Comparison of ENCODE assay signal across 21 cellular contexts in the genomic region with DNA sequence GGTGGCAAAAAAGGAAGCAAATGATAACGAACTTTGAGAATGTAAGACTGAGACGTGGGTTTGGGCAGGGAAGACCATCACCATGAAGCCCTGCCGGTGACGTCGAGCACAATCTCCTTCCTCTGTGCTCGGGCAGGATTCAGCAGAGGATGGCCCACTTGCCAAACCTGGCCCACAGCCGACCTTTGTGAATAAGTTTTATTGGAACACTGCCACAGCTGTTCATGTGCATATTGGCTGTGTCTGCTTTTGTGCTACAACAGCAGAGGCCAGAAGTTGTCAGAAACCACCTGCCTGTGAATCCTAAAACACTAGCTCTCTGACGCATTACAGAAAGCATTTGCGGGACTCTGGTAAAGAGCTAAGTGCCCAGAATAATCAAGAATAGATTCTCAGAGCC.
DNase-seq lines count a peak whose midpoint lies in the region; ATAC-seq and TF ChIP-seq lines count a peak whose summit lies in the region.
"Had no signal": no experiment of that assay in that cellular context is flagged by ENCODE, and none has a peak within 500 bp of the region (broad histone marks: within the 10 kb centered on the region; RNA-seq: fewer than 3 reads in every experiment).

No MANE protein-coding gene starts in this region.

- H3K79me2 ChIP-seq in GM23338 (replicated peaks; ENCODE audit: insufficient read depth): no peaks in the 10 kb centered on the region

- H3K27ac ChIP-seq in GM23338 (ENCODE audit: low read depth) (no peak overlapping the region), ascending aorta (no peak overlapping the region)
- H3K27ac ChIP-seq: SK-N-MC had no signal

- DNase-seq in NCI-H2107 treated with DMSO at 0.1 percent for 48 hours (lab: John Stamatoyannopoulos, UW; ENCODE audit: unreplicated experiment) (peak; percentile 42), NCI-H2107 (lab: John Stamatoyannopoulos, UW) (no peak), GM23338 (ENCODE audit: low spot score) (no peak), myocyte (ENCODE audit: low read depth) (peak; percentile 3), ascending aorta (ENCODE audit: low spot score in 2 of 2) (no peak), mesothelial cell of epicardium (ENCODE audit: low spot score in 2 of 2, unreplicated experiment in 2 of 2) (no peak), mesenteric fat pad (ENCODE audit: low spot score) (no peak)
- DNase-seq: 8988T; activated CD4-positive, alpha-beta T cell treated with anti-CD3 and anti-CD28 coated beads, Interleukin-2, amount 50 U/mL, for 4 hours; activated gamma-delta T cell; hippocampal formation; islet precursor cell; NCI-H2081; occipital lobe; stimulated activated CD4-positive, alpha-beta T cell treated with anti-CD3 and anti-CD28 coated beads, Interleukin-12 subunit alpha, Interleukin-12 subunit beta, amount 100 ng/mL, for 4 hours; stimulated activated CD8-positive, alpha-beta memory T cell treated with anti-CD3 and anti-CD28 coated beads, Interleukin-4, amount 100 ng/mL, for 48 hours had no signal

- no peak for ATAC-seq in GM23338
- no peak; the same call in 2 of the 3 replicates for ATAC-seq in SK-N-SH treated with all-trans-retinoic acid at 6 μM for 48 hours
- ATAC-seq: K562, Panc1 had no signal

- no peaks in the 10 kb centered on the region for H3K36me3 Mint-ChIP-seq in GM23338 (ENCODE audit: low read depth)
- no peaks in the 10 kb centered on the region for H3K36me3 Mint-ChIP-seq in mesothelial cell of epicardium

- no peaks in the 10 kb centered on the region for H3K27me3 ChIP-seq in GM23338 (ENCODE audit: insufficient read depth)
- H3K27me3 ChIP-seq in ascending aorta: no peaks in the 10 kb centered on the region

- H3K9me3 Mint-ChIP-seq in GM23338: no peaks in the 10 kb centered on the region
- no peaks in the 10 kb centered on the region for H3K9me3 Mint-ChIP-seq in mesothelial cell of epicardium
- H3K9me3 Mint-ChIP-seq: dendritic cell treated with granulocyte-macrophage colony-stimulating factor and Interleukin-4, amounts not matched to agents 40 ng/mL and 50 ng/mL, for 4 days had no signal

- intact Hi-C loops in ascending aorta (cut with DNase I): no loop called here

- H3K4me2 ChIP-seq in GM23338: no peak overlapping the region

- H3K4me1 Mint-ChIP-seq in GM23338 (peaks cover 2% of the 10 kb centered on the region), mesothelial cell of epicardium (peaks cover 5% of the 10 kb centered on the region)

- no peaks in the 10 kb centered on the region for H4K20me1 ChIP-seq in GM23338 (replicated peaks; ENCODE audit: insufficient read depth)

- no peaks in the 10 kb centered on the region for H3K9me2 ChIP-seq in GM23338 (ENCODE audit: insufficient read depth)

- H3F3A ChIP-seq in GM23338 (replicated peaks; ENCODE audit: low read depth): no peaks in the 10 kb centered on the region

- H2AFZ ChIP-seq in GM23338: peak overlapping the region; percentile 56

- H3K27me3 Mint-ChIP-seq in GM23338 (ENCODE audit: insufficient read depth, low read depth, poor library complexity): peaks cover 2% of the 10 kb centered on the region
- peaks cover 7% of the 10 kb centered on the region for H3K27me3 Mint-ChIP-seq in mesothelial cell of epicardium (ENCODE audit: low read depth)
- H3K27me3 Mint-ChIP-seq: dendritic cell treated with granulocyte-macrophage colony-stimulating factor and Interleukin-4, amounts not matched to agents 40 ng/mL and 50 ng/mL, for 4 days had no signal

- H3K27ac Mint-ChIP-seq in GM23338 (0 out of 2 replicates have a peak overlapping the region, but pooled peaks have one; percentile 23), mesothelial cell of epicardium (no peak overlapping the region)
- H3K27ac Mint-ChIP-seq: dendritic cell treated with granulocyte-macrophage colony-stimulating factor and Interleukin-4, amounts not matched to agents 40 ng/mL and 50 ng/mL, for 4 days had no signal

- H3K4me1 ChIP-seq in GM23338 (ENCODE audit: insufficient read depth) (no peaks in the 10 kb centered on the region), ascending aorta (no peaks in the 10 kb centered on the region)

- no peaks in the 10 kb centered on the region for H3K9me3 ChIP-seq in ascending aorta

- TF ChIP-seq CTCF in GM23338 (conservative IDR thresholded peaks at IDR 0.05; ENCODE audit: low read depth in 2 of 2): no peak
- TF ChIP-seq CTCF in ascending aorta (IDR thresholded peaks at IDR 0.05): no peak
- TF ChIP-seq CTCF in mesothelial cell of epicardium (IDR thresholded peaks at IDR 0.05; ENCODE audit: unreplicated experiment): no peak

- H3K4me3 ChIP-seq in GM23338 (no peak overlapping the region), ascending aorta (no peak overlapping the region)
- H3K4me3 ChIP-seq: K562, SK-N-MC had no signal

- H3K4me3 Mint-ChIP-seq in GM23338 (no peak overlapping the region), mesothelial cell of epicardium (no peak overlapping the region)
- H3K4me3 Mint-ChIP-seq: dendritic cell treated with granulocyte-macrophage colony-stimulating factor and Interleukin-4, amounts not matched to agents 40 ng/mL and 50 ng/mL, for 4 days had no signal

- no peaks in the 10 kb centered on the region for H3K36me3 ChIP-seq in GM23338 (ENCODE audit: insufficient read depth)
- H3K36me3 ChIP-seq in ascending aorta: no peaks in the 10 kb centered on the region

TF ChIP-seq in SK-N-SH treated with all-trans-retinoic acid at 6 μM for 48 hours, 23 proteins besides CTCF, POLR2A, EP300 and RAD21:
- TF ChIP-seq TSHZ2 (CRISPR knock-in tag; IDR thresholded peaks at IDR 0.05) (peak; percentile 23; the same call in 1 of the 2 replicates), TCF4 (CRISPR knock-in tag; IDR thresholded peaks at IDR 0.05; ENCODE audit: borderline replicate concordance) (peak; percentile 35; the same call in 1 of the 2 replicates), SNAI2 (CRISPR knock-in tag; IDR thresholded peaks at IDR 0.05) (no peak)

Comparison
In these comparisons a context has a peak if more than half of its experiments do, and no peak if none do; other contexts are left out.
1. DNase-seq: peak in NCI-H2107 treated with DMSO at 0.1 percent for 48 hours (single experiment) and myocyte (single experiment); none in NCI-H2107 (single experiment), GM23338 (single experiment), ascending aorta (0 of 2), mesothelial cell of epicardium (0 of 2) and mesenteric fat pad (single experiment).